Comparison of ENCODE assay signal across 2 cellular contexts in the genomic region with DNA sequence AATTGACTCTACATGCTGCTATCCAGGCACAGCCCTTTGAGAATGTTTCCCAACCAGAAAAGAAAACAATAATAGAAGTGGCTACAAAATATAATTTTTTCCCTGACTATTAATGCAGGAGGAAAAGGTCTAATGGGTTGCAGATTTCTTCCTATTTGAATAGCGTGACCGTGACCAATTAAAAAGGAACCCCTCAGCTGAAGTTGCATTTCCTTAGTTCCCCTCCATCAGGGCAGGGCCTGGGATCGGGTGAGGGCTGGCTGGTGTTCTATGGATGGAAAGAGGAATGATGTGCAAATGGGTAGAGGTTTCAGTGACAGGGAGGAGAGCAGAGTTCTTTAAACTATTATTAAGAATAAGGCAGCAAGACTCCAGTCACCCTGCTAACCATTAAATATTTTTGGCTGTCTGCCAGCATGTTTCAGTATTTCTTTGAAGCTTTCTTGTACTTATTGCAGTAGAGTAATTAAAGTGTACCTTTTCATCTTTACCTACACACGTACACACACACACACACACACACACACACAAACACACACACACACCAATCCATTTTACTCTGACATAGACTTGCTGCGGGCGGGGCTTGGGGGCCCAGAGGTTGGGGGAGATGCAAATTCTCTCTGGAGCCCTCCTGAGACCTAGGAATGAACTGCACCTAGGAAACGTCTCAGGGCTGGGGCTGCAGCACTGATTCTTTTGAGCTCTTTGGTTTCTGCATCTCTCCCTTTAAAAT.
A peak's percentile ranks its signal among the peaks of the same experiment; 100 is the strongest.
TF ChIP-seq lines count a peak whose summit lies in the region.

No MANE protein-coding gene starts in this region.

TF ChIP-seq in WTC11, 78 proteins besides CTCF, POLR2A, EP300 and RAD21 (continued from another document):
- TF ChIP-seq CBFB (CRISPR knock-in tag; IDR thresholded peaks at IDR 0.05; ENCODE audit: low read depth) (no peak), GABPB1 (CRISPR knock-in tag; IDR thresholded peaks at IDR 0.05) (no peak), IRF2 (CRISPR knock-in tag; IDR thresholded peaks at IDR 0.05; ENCODE audit: borderline replicate concordance, low read depth) (no peak), TP53 (CRISPR knock-in tag; IDR thresholded peaks at IDR 0.05) (no peak), ZBTB21 (CRISPR knock-in tag; IDR thresholded peaks at IDR 0.05; ENCODE audit: borderline replicate concordance) (no peak), ZNF423 (CRISPR knock-in tag; IDR thresholded peaks at IDR 0.05) (no peak), ELF4 (CRISPR knock-in tag; IDR thresholded peaks at IDR 0.05; ENCODE audit: low read depth) (no peak), ESRRA (CRISPR knock-in tag; IDR thresholded peaks at IDR 0.05; ENCODE audit: borderline replicate concordance) (no peak), CREB1 (CRISPR knock-in tag; IDR thresholded peaks at IDR 0.05) (no peak)
- TF ChIP-seq, protein P1, sequence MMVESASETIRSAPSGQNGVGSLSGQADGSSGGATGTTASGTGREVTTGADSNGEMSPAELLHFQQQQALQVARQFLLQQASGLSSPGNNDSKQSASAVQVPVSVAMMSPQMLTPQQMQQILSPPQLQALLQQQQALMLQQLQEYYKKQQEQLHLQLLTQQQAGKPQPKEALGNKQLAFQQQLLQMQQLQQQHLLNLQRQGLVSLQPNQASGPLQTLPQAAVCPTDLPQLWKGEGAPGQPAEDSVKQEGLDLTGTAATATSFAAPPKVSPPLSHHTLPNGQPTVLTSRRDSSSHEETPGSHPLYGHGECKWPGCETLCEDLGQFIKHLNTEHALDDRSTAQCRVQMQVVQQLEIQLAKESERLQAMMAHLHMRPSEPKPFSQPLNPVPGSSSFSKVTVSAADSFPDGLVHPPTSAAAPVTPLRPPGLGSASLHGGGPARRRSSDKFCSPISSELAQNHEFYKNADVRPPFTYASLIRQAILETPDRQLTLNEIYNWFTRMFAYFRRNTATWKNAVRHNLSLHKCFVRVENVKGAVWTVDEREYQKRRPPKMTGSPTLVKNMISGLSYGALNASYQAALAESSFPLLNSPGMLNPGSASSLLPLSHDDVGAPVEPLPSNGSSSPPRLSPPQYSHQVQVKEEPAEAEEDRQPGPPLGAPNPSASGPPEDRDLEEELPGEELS (CRISPR knock-in tag; IDR thresholded peaks at IDR 0.05) = no peak
- TF ChIP-seq, protein P2, sequence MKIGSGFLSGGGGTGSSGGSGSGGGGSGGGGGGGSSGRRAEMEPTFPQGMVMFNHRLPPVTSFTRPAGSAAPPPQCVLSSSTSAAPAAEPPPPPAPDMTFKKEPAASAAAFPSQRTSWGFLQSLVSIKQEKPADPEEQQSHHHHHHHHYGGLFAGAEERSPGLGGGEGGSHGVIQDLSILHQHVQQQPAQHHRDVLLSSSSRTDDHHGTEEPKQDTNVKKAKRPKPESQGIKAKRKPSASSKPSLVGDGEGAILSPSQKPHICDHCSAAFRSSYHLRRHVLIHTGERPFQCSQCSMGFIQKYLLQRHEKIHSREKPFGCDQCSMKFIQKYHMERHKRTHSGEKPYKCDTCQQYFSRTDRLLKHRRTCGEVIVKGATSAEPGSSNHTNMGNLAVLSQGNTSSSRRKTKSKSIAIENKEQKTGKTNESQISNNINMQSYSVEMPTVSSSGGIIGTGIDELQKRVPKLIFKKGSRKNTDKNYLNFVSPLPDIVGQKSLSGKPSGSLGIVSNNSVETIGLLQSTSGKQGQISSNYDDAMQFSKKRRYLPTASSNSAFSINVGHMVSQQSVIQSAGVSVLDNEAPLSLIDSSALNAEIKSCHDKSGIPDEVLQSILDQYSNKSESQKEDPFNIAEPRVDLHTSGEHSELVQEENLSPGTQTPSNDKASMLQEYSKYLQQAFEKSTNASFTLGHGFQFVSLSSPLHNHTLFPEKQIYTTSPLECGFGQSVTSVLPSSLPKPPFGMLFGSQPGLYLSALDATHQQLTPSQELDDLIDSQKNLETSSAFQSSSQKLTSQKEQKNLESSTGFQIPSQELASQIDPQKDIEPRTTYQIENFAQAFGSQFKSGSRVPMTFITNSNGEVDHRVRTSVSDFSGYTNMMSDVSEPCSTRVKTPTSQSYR (CRISPR knock-in tag; IDR thresholded peaks at IDR 0.05) = no peak
- TF ChIP-seq, protein P3, sequence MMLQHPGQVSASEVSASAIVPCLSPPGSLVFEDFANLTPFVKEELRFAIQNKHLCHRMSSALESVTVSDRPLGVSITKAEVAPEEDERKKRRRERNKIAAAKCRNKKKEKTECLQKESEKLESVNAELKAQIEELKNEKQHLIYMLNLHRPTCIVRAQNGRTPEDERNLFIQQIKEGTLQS (CRISPR knock-in tag; conservative IDR thresholded peaks at IDR 0.05) = no peak

TF ChIP-seq in HepG2, 621 proteins besides CTCF, POLR2A, EP300 and RAD21 (continued from another document):
- TF ChIP-seq, protein P4, sequence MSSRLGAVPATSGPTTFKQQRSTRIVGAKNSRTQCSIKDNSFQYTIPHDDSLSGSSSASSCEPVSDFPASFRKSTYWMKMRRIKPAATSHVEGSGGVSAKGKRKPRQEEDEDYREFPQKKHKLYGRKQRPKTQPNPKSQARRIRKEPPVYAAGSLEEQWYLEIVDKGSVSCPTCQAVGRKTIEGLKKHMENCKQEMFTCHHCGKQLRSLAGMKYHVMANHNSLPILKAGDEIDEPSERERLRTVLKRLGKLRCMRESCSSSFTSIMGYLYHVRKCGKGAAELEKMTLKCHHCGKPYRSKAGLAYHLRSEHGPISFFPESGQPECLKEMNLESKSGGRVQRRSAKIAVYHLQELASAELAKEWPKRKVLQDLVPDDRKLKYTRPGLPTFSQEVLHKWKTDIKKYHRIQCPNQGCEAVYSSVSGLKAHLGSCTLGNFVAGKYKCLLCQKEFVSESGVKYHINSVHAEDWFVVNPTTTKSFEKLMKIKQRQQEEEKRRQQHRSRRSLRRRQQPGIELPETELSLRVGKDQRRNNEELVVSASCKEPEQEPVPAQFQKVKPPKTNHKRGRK (CRISPR knock-in tag; IDR thresholded peaks at IDR 0.05) = no peak
- TF ChIP-seq FIP1L1 (IDR thresholded peaks at IDR 0.05; ENCODE audit: borderline replicate concordance, insufficient read depth, low read depth, low read length) = no peak
- TF ChIP-seq, protein P5, sequence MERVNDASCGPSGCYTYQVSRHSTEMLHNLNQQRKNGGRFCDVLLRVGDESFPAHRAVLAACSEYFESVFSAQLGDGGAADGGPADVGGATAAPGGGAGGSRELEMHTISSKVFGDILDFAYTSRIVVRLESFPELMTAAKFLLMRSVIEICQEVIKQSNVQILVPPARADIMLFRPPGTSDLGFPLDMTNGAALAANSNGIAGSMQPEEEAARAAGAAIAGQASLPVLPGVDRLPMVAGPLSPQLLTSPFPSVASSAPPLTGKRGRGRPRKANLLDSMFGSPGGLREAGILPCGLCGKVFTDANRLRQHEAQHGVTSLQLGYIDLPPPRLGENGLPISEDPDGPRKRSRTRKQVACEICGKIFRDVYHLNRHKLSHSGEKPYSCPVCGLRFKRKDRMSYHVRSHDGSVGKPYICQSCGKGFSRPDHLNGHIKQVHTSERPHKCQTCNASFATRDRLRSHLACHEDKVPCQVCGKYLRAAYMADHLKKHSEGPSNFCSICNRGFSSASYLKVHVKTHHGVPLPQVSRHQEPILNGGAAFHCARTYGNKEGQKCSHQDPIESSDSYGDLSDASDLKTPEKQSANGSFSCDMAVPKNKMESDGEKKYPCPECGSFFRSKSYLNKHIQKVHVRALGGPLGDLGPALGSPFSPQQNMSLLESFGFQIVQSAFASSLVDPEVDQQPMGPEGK (CRISPR knock-in tag; IDR thresholded peaks at IDR 0.05) = peak; percentile 70
- TF ChIP-seq ZNF180 (CRISPR knock-in tag; IDR thresholded peaks at IDR 0.05; ENCODE audit: borderline replicate concordance, low read depth) = no peak
- TF ChIP-seq ZNF225 (CRISPR knock-in tag; IDR thresholded peaks at IDR 0.05) = no peak
- peak; percentile 74 for TF ChIP-seq LCORL (IDR thresholded peaks at IDR 0.05)
- TF ChIP-seq LCORL (CRISPR knock-in tag; IDR thresholded peaks at IDR 0.05) = no peak
- TF ChIP-seq, protein P6, sequence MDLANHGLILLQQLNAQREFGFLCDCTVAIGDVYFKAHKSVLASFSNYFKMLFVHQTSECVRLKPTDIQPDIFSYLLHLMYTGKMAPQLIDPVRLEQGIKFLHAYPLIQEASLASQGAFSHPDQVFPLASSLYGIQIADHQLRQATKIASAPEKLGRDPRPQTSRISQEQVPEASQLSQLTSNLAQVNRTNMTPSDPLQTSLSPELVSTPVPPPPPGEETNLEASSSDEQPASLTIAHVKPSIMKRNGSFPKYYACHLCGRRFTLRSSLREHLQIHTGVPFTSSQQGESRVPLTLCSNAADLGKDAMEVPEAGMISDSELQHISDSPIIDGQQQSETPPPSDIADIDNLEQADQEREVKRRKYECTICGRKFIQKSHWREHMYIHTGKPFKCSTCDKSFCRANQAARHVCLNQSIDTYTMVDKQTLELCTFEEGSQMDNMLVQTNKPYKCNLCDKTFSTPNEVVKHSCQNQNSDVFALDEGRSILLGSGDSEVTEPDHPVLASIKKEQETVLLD (CRISPR knock-in tag; IDR thresholded peaks at IDR 0.05; ENCODE audit: low read depth) = no peak
